In genomic region chr12:116559080-116559329, GRCh38 we compare ENCODE assay signal across 9 cellular contexts. TPM values are rescaled to one million over a fixed set of nuclear protein-coding genes. Genes with fewer than 3 reads are reported as not detected.
DNase-seq lines count a peak whose midpoint lies in the region; ATAC-seq and TF ChIP-seq lines count a peak whose summit lies in the region.
"Had no signal": no experiment of that assay in that cellular context is flagged by ENCODE, and none has a peak within 500 bp of the region (broad histone marks: within the 10 kb centered on the region; RNA-seq: fewer than 3 reads in every experiment).

No MANE protein-coding gene starts in this region.

- no CpG with 5 or more reads among the region's 10 CpGs for WGBS in H9 (ENCODE audit: extremely low coverage, insufficient read length, low lambda C conversion rate)
- 68 to 77% methylated on average over 2 to 6 of the region's 10 CpGs for WGBS in gastroesophageal sphincter (ENCODE audit: low coverage in 1 of 2), 2 donors

- no peak for TF ChIP-seq POLR2A in gastroesophageal sphincter (IDR thresholded peaks at IDR 0.05)

- TF ChIP-seq EP300 in gastroesophageal sphincter (IDR thresholded peaks at IDR 0.05), result no peak

- H4K8ac ChIP-seq in H9 (replicated peaks; ENCODE audit: insufficient read length, low read depth, low read length), result no peak overlapping the region

- H2BK120ac ChIP-seq in H9 (ENCODE audit: low read depth, low read length, poor library complexity, severe bottlenecking), result no peak overlapping the region

- no peak overlapping the region for H3K9ac ChIP-seq in H9 (ENCODE audit: extremely low read depth, insufficient read length, low read length)

- no peaks in the 10 kb centered on the region for H3K9me3 ChIP-seq in H9 (ENCODE audit: control insufficient read depth, low read depth, low read length)
- H3K9me3 ChIP-seq in gastroesophageal sphincter, result peaks cover 0 to 11% (median 0%) of the 10 kb centered on the region in 3 donors

- no peak overlapping the region for H3K4me2 ChIP-seq in H9 (ENCODE audit: insufficient read depth, insufficient read length, low read length)

- H3K23ac ChIP-seq in H9 (ENCODE audit: insufficient read length, low read depth, low read length), result no peak overlapping the region

- no peak overlapping the region for H4K91ac ChIP-seq in H9 (ENCODE audit: insufficient read length, low read depth, low read length)

- H3K18ac ChIP-seq in H9 (ENCODE audit: insufficient read length, low read depth, low read length), result no peak overlapping the region

- no peak overlapping the region for H2AFZ ChIP-seq in H9 (ENCODE audit: low read length)

- H2BK12ac ChIP-seq in H9 (ENCODE audit: insufficient read length, low read depth, low read length), result no peak overlapping the region

- H4K5ac ChIP-seq in H9 (ENCODE audit: insufficient read length, low read depth, low read length), result no peak overlapping the region

- H3K56ac ChIP-seq in H9 (ENCODE audit: insufficient read length, low read depth, low read length), result no peak overlapping the region

- H2BK5ac ChIP-seq in H9 (ENCODE audit: insufficient read length, low read length), result no peak overlapping the region

- no peaks in the 10 kb centered on the region; the same call in 1 of the 2 replicates for H3K27me3 Mint-ChIP-seq in H9 (ENCODE audit: low read depth)

- H3K4me1 Mint-ChIP-seq in H9, result peaks cover 11 to 16% of the 10 kb centered on the region in 2 experiments

- no peak overlapping the region for H3K4me3 Mint-ChIP-seq in H9

- peak; percentile 58 for DNase-seq in NK-92 treated with Interleukin-12 subunit alpha and Interleukin-12 subunit beta, amount 100 ng/mL, for 24 hours (lab: John Stamatoyannopoulos, UW)
- DNase-seq in NK-92 (lab: John Stamatoyannopoulos, UW; ENCODE audit: unreplicated experiment) (no peak), H9 (no peak), NAMALWA (ENCODE audit: low spot score) (peak; percentile 81), SKM-1 treated with dmso at 0.1 percent for 144 hours (lab: John Stamatoyannopoulos, UW; ENCODE audit: unreplicated experiment) (no peak), NCI-H2227 (lab: John Stamatoyannopoulos, UW; ENCODE audit: unreplicated experiment) (no peak)

- 0 out of 2 replicates have a peak overlapping the region, but pooled peaks have one; percentile 1 for H3K14ac ChIP-seq in H9 (ENCODE audit: insufficient read depth, low read length)

- H3K79me1 ChIP-seq in H9 (ENCODE audit: insufficient read depth, low read depth, low read length, poor library complexity, severe bottlenecking), result no peaks in the 10 kb centered on the region

- no peaks in the 10 kb centered on the region for H3K27me3 ChIP-seq in H9 (ENCODE audit: insufficient read depth, low read length)
- H3K27me3 ChIP-seq in gastroesophageal sphincter, result no peaks in the 10 kb centered on the region

- H2BK15ac ChIP-seq in H9 (ENCODE audit: low read depth, low read length), result no peak overlapping the region

- H3K36me3 ChIP-seq in gastroesophageal sphincter, result no peaks in the 10 kb centered on the region

- H3T11ph ChIP-seq in H9 (ENCODE audit: low read length), result no peak overlapping the region

- H3K27ac ChIP-seq in H9 (ENCODE audit: insufficient read length, low read depth, low read length) (no peak overlapping the region), gastroesophageal sphincter (peak overlapping the region in 1 of 4 donors; percentile 33), temporal lobe (ENCODE audit: low read depth, low read length) (peak overlapping the region; percentile 61)
- H3K27ac ChIP-seq: 22Rv1 had no signal

- peak; percentile 7 for ATAC-seq in gastroesophageal sphincter

- H2BK20ac ChIP-seq in H9 (ENCODE audit: low read depth, low read length, poor library complexity, severe bottlenecking), result no peak overlapping the region

- no peak overlapping the region for H2AK5ac ChIP-seq in H9 (ENCODE audit: insufficient read length, low read length)

- H4K20me1 ChIP-seq in H9 (ENCODE audit: control insufficient read depth, insufficient read depth, insufficient read length), result no peaks in the 10 kb centered on the region

- no peak overlapping the region for H3K4me3 ChIP-seq in gastroesophageal sphincter

- H3K9me3 Mint-ChIP-seq in H9, result peaks cover 8 to 9% of the 10 kb centered on the region in 2 experiments

- no peaks in the 10 kb centered on the region for H3K23me2 ChIP-seq in H9 (ENCODE audit: insufficient read length, low read depth, low read length, poor library complexity, severe bottlenecking)

- no peaks in the 10 kb centered on the region for H3K79me2 ChIP-seq in H9 (ENCODE audit: insufficient read depth, low read length)

- no peaks in the 10 kb centered on the region; the same call in 1 of the 2 replicates for H3K4me1 ChIP-seq in H9 (ENCODE audit: insufficient read depth, low read length)
- H3K4me1 ChIP-seq in gastroesophageal sphincter, result no peaks in the 10 kb centered on the region

- TF ChIP-seq CTCF in H9 (conservative IDR thresholded peaks at IDR 0.05), result no peak
- no peak for TF ChIP-seq CTCF in gastroesophageal sphincter (IDR thresholded peaks at IDR 0.05)

- H3K36me3 Mint-ChIP-seq in H9 (ENCODE audit: insufficient read depth in 1 of 3, low read depth in 3 of 3), result peaks cover 3 to 8% (median 3%) of the 10 kb centered on the region in 3 experiments; a peak in 6 of 7 replicates

- peak overlapping the region in 2 of 3 experiments; percentile 85 to 90; a peak in 1 of 7 replicates for H3K27ac Mint-ChIP-seq in H9

- no peak overlapping the region for H3K4ac ChIP-seq in H9 (ENCODE audit: low read depth, low read length)

RNA-seq across cellular contexts. Expression of gene MAP1LC3B2, which starts 0.2 kb away (rescaled TPM):
- total RNA-seq in H9 (2021) (1.5 and 2.0 TPM in 2 replicates), gastroesophageal sphincter (1 to 10 TPM in 3 of 4 donors, not detected in 1; 1.1 to 1.8 (median 1.8) TPM), temporal lobe (1.2 TPM)

Comparison
In these comparisons a context has a peak if more than half of its experiments do, and no peak if none do; other contexts are left out.
1. DNase-seq: peak in NK-92 treated with Interleukin-12 subunit alpha and Interleukin-12 subunit beta, amount 100 ng/mL, for 24 hours (single experiment) and NAMALWA (single experiment); none in NK-92 (single experiment), H9 (single experiment), SKM-1 treated with dmso at 0.1 percent for 144 hours (single experiment) and NCI-H2227 (single experiment).